ENCODE assay signal across 10 cellular contexts in genomic region chr15:58329781-58330467, GRCh38.
DNase-seq lines count a peak whose midpoint lies in the region; ATAC-seq, FAIRE-seq and TF ChIP-seq lines count a peak whose summit lies in the region.
"Had no signal": no experiment of that assay in that cellular context is flagged by ENCODE, and none has a peak within 500 bp of the region (broad histone marks: within the 10 kb centered on the region; RNA-seq: fewer than 3 reads in every experiment).

No MANE protein-coding gene starts in this region.

- 82% methylated on average over 9 of the region's 9 CpGs; no CpG with 5 or more reads in 1 of the 2 experiments for WGBS in H1 (ENCODE audit: extremely low coverage in 1 of 2, insufficient coverage in 1 of 2, insufficient read length in 1 of 2, insufficient replicate concordance in 2 of 2, low coverage in 1 of 2, low lambda C conversion rate in 2 of 2, missing lambda C conversion rate in 1 of 2), 2 experiments

- H3K4me3 ChIP-seq in H1 (ENCODE audit: extremely low read depth in 1 of 4, insufficient read depth in 2 of 4, low read depth in 3 of 4, low read length in 4 of 4), result no peak overlapping the region
- peak overlapping the region in 1 of 2 donors; percentile 8 for H3K4me3 ChIP-seq in mucosa of rectum (ENCODE audit: low read length in 2 of 2)

- no peaks in the 10 kb centered on the region for H3K79me2 ChIP-seq in H1 (ENCODE audit: control insufficient read depth in 1 of 2, insufficient read depth in 2 of 2, low read length in 2 of 2)

- H2AK5ac ChIP-seq in H1 (ENCODE audit: low read depth, low read length), result no peak overlapping the region

- no peak overlapping the region; the same call in 1 of the 2 replicates for H2BK5ac ChIP-seq in H1 (ENCODE audit: low read depth, low read length)

- no peak overlapping the region for H3K4ac ChIP-seq in H1 (replicated peaks; ENCODE audit: insufficient read length, low read depth, low read length)

- no peaks in the 10 kb centered on the region; the same call in 1 of the 2 replicates for H3K23me2 ChIP-seq in H1 (ENCODE audit: low read depth, low read length)

- no peak overlapping the region for H3K4me2 ChIP-seq in H1 (ENCODE audit: insufficient read depth in 1 of 2, low read depth in 2 of 2, low read length in 2 of 2)

- peaks cover 10 to 26% (median 16%) of the 10 kb centered on the region in 4 experiments; a peak in 6 of 7 replicates for H3K4me1 ChIP-seq in H1 (replicated peaks in 1 of 4; ENCODE audit: control insufficient read depth in 3 of 4, insufficient read depth in 4 of 4, low read length in 3 of 4)
- H3K4me1 ChIP-seq in mucosa of rectum (ENCODE audit: control insufficient read depth in 2 of 2, insufficient read depth in 2 of 2, low read length in 2 of 2), result peaks cover 26 to 40% of the 10 kb centered on the region in 2 donors

- no peak for TF ChIP-seq RAD21 in H1 (IDR thresholded peaks at IDR 0.05 in 1 of 2, conservative IDR thresholded peaks at IDR 0.05 in 1 of 2; ENCODE audit: low read depth in 2 of 2, low read length in 2 of 2)

- CTCF ChIA-PET in activated naive CD4-positive, alpha-beta T cell treated with anti-CD3 and anti-CD28 coated beads, Interleukin-2, amount 10 ng/mL, durations not matched to agents 7 days and 5 days (lab: Charles Lee), result no interaction called here
- CTCF ChIA-PET in H1 (lab: Charles Lee; ENCODE audit: partially characterized antibody), result interaction anchor here (0.7 to 1.0 kb wide), 3 partner anchors 20 to 187 kb away, joined by 3 to 6 read pairs (median 3); no protein-coding TSS in a partner anchor

- peaks cover 2 to 11% of the 10 kb centered on the region in 2 experiments; a peak in 3 of 4 replicates for H3K9me3 ChIP-seq in H1 (ENCODE audit: insufficient read depth in 2 of 2, low read depth in 1 of 2, low read length in 1 of 2)
- no peaks in the 10 kb centered on the region for H3K9me3 ChIP-seq in mucosa of rectum (ENCODE audit: control insufficient read depth in 2 of 2, low read length in 2 of 2)

- H3K27me3 Mint-ChIP-seq in activated naive CD4-positive, alpha-beta T cell treated with anti-CD3 and anti-CD28 coated beads, Interleukin-2, amount 10 ng/mL, durations not matched to agents 7 days and 5 days, result peaks cover 9% of the 10 kb centered on the region

- no peak for DNase-seq in activated naive CD4-positive, alpha-beta T cell treated with anti-CD3 and anti-CD28 coated beads, Interleukin-2, amount 50 U/mL, for 72 hours (ENCODE audit: low spot score in 2 of 2)
- DNase-seq in activated naive CD4-positive, alpha-beta T cell treated with anti-CD3 and anti-CD28 coated beads, Interleukin-2, amount 10 ng/mL, durations not matched to agents 7 days and 5 days, result no peak
- DNase-seq in H1 (ENCODE audit: low read depth in 1 of 2, low spot score in 2 of 2) (no peak), ureter (ENCODE audit: low spot score) (peak; percentile 80), NCI-H524 (lab: John Stamatoyannopoulos, UW) (no peak), NCI-H1092 (lab: John Stamatoyannopoulos, UW) (no peak)
- DNase-seq: activated T-cell treated with anti-CD3 and anti-CD28 coated beads, Interleukin-2, amount 50 U/mL, for 4 hours had no signal

- no peak for TF ChIP-seq EP300 in H1 (IDR thresholded peaks at IDR 0.05; ENCODE audit: borderline replicate concordance in 1 of 2, low read depth in 2 of 2, low read length in 2 of 2)

- H3K9ac ChIP-seq in H1 (replicated peaks in 1 of 4; ENCODE audit: extremely low read depth in 1 of 4, low read depth in 3 of 4, low read length in 3 of 4), result no peak overlapping the region
- no peak overlapping the region for H3K9ac ChIP-seq in mucosa of rectum (ENCODE audit: low read depth in 1 of 2, low read length in 2 of 2)

- H2BK20ac ChIP-seq in H1 (ENCODE audit: low read length), result no peak overlapping the region

- no peak for ATAC-seq in activated naive CD4-positive, alpha-beta T cell treated with anti-CD3 and anti-CD28 coated beads, Interleukin-2, amount 50 U/mL, for 72 hours
- no peak for ATAC-seq in HG02885 (IDR thresholded peaks at IDR 0.05; ENCODE audit: poor library complexity, unreplicated experiment)
- ATAC-seq: activated T-cell treated with anti-CD3 and anti-CD28 coated beads, Interleukin-2, amount 50 U/mL, for 4 hours had no signal

- H3K36me3 ChIP-seq in H1 (ENCODE audit: control insufficient read depth in 2 of 4, insufficient read depth in 4 of 4, low read length in 3 of 4), result no peaks in the 10 kb centered on the region
- H3K36me3 ChIP-seq in mucosa of rectum (ENCODE audit: control insufficient read depth in 2 of 2, insufficient read depth in 2 of 2, low read length in 2 of 2), result no peaks in the 10 kb centered on the region

- H2BK12ac ChIP-seq in H1 (ENCODE audit: low read depth, low read length), result peak overlapping the region; percentile 72; the same call in 1 of the 2 replicates

- no peaks in the 10 kb centered on the region for H3K79me1 ChIP-seq in H1 (ENCODE audit: low read depth, low read length)

- POLR2A ChIA-PET in H1 (lab: Charles Lee; ENCODE audit: partially characterized antibody), result interaction anchor here (1.3 kb wide), 1 partner anchor 420 kb away, joined by 4 read pairs; the partner anchor contains the start of gene ADAM10

- H4K20me1 ChIP-seq in H1 (replicated peaks in 1 of 2; ENCODE audit: control insufficient read depth in 1 of 2, insufficient read depth in 2 of 2, low read length in 2 of 2), result no peaks in the 10 kb centered on the region

- H4K8ac ChIP-seq in H1 (ENCODE audit: extremely low read depth, insufficient read depth, low read length), result no peak overlapping the region; the same call in 1 of the 2 replicates

- peaks cover 31% of the 10 kb centered on the region for H3K4me1 Mint-ChIP-seq in activated naive CD4-positive, alpha-beta T cell treated with anti-CD3 and anti-CD28 coated beads, Interleukin-2, amount 10 ng/mL, durations not matched to agents 7 days and 5 days

- no peak for TF ChIP-seq POLR2A in H1 (IDR thresholded peaks at IDR 0.05; ENCODE audit: control extremely low read depth in 1 of 2, low read depth in 2 of 2, low read length in 2 of 2)

- H3K27ac ChIP-seq in H1 (ENCODE audit: low read depth, low read length) (no peak overlapping the region), mucosa of rectum (ENCODE audit: low read depth in 2 of 2, low read length in 2 of 2) (peak overlapping the region; percentile 18 to 34)

- no peaks in the 10 kb centered on the region for H3K27me3 ChIP-seq in H1 (replicated peaks in 1 of 4; ENCODE audit: control insufficient read depth in 3 of 4, extremely low read depth in 1 of 4, insufficient read depth in 3 of 4, low read length in 3 of 4)
- H3K27me3 ChIP-seq in mucosa of rectum (ENCODE audit: control insufficient read depth in 2 of 2, insufficient read depth in 2 of 2, low read length in 2 of 2), result no peaks in the 10 kb centered on the region

- H2BK120ac ChIP-seq in H1 (replicated peaks; ENCODE audit: low read depth, low read length), result no peak overlapping the region

- H3K4me3 Mint-ChIP-seq in activated naive CD4-positive, alpha-beta T cell treated with anti-CD3 and anti-CD28 coated beads, Interleukin-2, amount 10 ng/mL, durations not matched to agents 7 days and 5 days, result no peak overlapping the region
- H3K4me3 Mint-ChIP-seq: activated T-cell treated with anti-CD3 and anti-CD28 coated beads, Interleukin-2, amount 50 U/mL, for 4 hours had no signal

- H3K36me3 Mint-ChIP-seq in activated naive CD4-positive, alpha-beta T cell treated with anti-CD3 and anti-CD28 coated beads, Interleukin-2, amount 50 U/mL, for 72 hours, result peaks cover 0 to 11% of the 10 kb centered on the region in 2 donors
- peaks cover 1% of the 10 kb centered on the region for H3K36me3 Mint-ChIP-seq in activated naive CD4-positive, alpha-beta T cell treated with anti-CD3 and anti-CD28 coated beads, Interleukin-2, amount 10 ng/mL, durations not matched to agents 7 days and 5 days

- no peak overlapping the region for H4K91ac ChIP-seq in H1 (replicated peaks; ENCODE audit: insufficient read length, low read length)

- no peak for FAIRE-seq in H1 (lab: Jason Lieb, UNC)
- FAIRE-seq: endometrium had no signal

- peak overlapping the region; percentile 53; the same call in 1 of the 2 replicates for H2AFZ ChIP-seq in H1 (ENCODE audit: low read length)

- H3K27ac Mint-ChIP-seq in activated naive CD4-positive, alpha-beta T cell treated with anti-CD3 and anti-CD28 coated beads, Interleukin-2, amount 50 U/mL, for 72 hours, result peak overlapping the region; percentile 1 to 90
- no peak overlapping the region for H3K27ac Mint-ChIP-seq in activated naive CD4-positive, alpha-beta T cell treated with anti-CD3 and anti-CD28 coated beads, Interleukin-2, amount 10 ng/mL, durations not matched to agents 7 days and 5 days

- H3K23ac ChIP-seq in H1 (ENCODE audit: insufficient read length), result no peak overlapping the region

- H3K56ac ChIP-seq in H1 (replicated peaks; ENCODE audit: insufficient read length, low read depth, low read length), result no peak overlapping the region

- H2BK15ac ChIP-seq in H1 (ENCODE audit: low read length), result no peak overlapping the region

- H3K18ac ChIP-seq in H1 (ENCODE audit: extremely low read depth, low read length), result no peak overlapping the region

- H4K5ac ChIP-seq in H1 (ENCODE audit: insufficient read length, low read depth, low read length), result no peak overlapping the region

- H3K14ac ChIP-seq in H1 (ENCODE audit: insufficient read length), result no peak overlapping the region

- no peak for TF ChIP-seq CTCF in H1 (IDR thresholded peaks at IDR 0.05; ENCODE audit: control extremely low read depth in 1 of 3, insufficient read depth in 1 of 3, low read depth in 1 of 3, low read length in 3 of 3)

- peaks cover 8 to 11% of the 10 kb centered on the region in 2 donors for H3K9me3 Mint-ChIP-seq in activated naive CD4-positive, alpha-beta T cell treated with anti-CD3 and anti-CD28 coated beads, Interleukin-2, amount 50 U/mL, for 72 hours
- H3K9me3 Mint-ChIP-seq in activated naive CD4-positive, alpha-beta T cell treated with anti-CD3 and anti-CD28 coated beads, Interleukin-2, amount 10 ng/mL, durations not matched to agents 7 days and 5 days, result peaks cover 5% of the 10 kb centered on the region

TF ChIP-seq in H1, 55 proteins besides CTCF, POLR2A, EP300 and RAD21 (continues in another document):
- no peak for TF ChIP-seq RXRA (IDR thresholded peaks at IDR 0.05; ENCODE audit: insufficient read depth, low read depth, low read length)
- TF ChIP-seq BACH1 (IDR thresholded peaks at IDR 0.05; ENCODE audit: low read length), result no peak
- TF ChIP-seq CHD2 (IDR thresholded peaks at IDR 0.05; ENCODE audit: low read length), result no peak
- no peak for TF ChIP-seq ZNF274 (IDR thresholded peaks at IDR 0.05; ENCODE audit: borderline replicate concordance, extremely low read depth, low read length)
- no peak for TF ChIP-seq KDM4A (IDR thresholded peaks at IDR 0.05; ENCODE audit: low read depth, low read length, severe bottlenecking)
- no peak for TF ChIP-seq BCL11A (IDR thresholded peaks at IDR 0.05; ENCODE audit: low read depth in 2 of 2, low read length in 2 of 2)
- no peak for TF ChIP-seq NRF1 (IDR thresholded peaks at IDR 0.05; ENCODE audit: low read depth, low read length)
- no peak for TF ChIP-seq RBBP5 (IDR thresholded peaks at IDR 0.05; ENCODE audit: borderline replicate concordance, low read depth, low read length)
- TF ChIP-seq EGR1 (IDR thresholded peaks at IDR 0.05; ENCODE audit: borderline replicate concordance, low read depth, low read length), result no peak
- no peak for TF ChIP-seq CBX5 (IDR thresholded peaks at IDR 0.05; ENCODE audit: low read depth, low read length)
- no peak for TF ChIP-seq SP4 (IDR thresholded peaks at IDR 0.05; ENCODE audit: low read length)
